In genomic region chr6:154917941-154918340, GRCh38 we compare ENCODE assay signal across 34 cellular contexts.
"Had no signal": no experiment of that assay in that cellular context is flagged by ENCODE, and none has a peak within 500 bp of the region (broad histone marks: within the 10 kb centered on the region; RNA-seq: fewer than 3 reads in every experiment).

No MANE protein-coding gene starts in this region.

- H3K4me1 ChIP-seq: adrenal gland, body of pancreas, esophagus muscularis mucosa, foreskin keratinocyte had no signal

- DNase-seq: activated CD4-positive, alpha-beta memory T cell treated with anti-CD3 and anti-CD28 coated beads for 36 hours; activated CD4-positive, alpha-beta T cell treated with anti-CD3 and anti-CD28 coated beads for 36 hours; activated CD4-positive, alpha-beta T cell treated with anti-CD3 and anti-CD28 coated beads, Interleukin-2, amount 10 ng/mL, durations not matched to agents 24 days and 14 days; activated CD4-positive, CD25-positive, alpha-beta regulatory T cell; activated CD4-positive, CD25-positive, alpha-beta regulatory T cell treated with anti-CD3 and anti-CD28 coated beads, Interleukin-2, amount 50 U/mL, for 72 hours; activated CD8-positive, alpha-beta memory T cell treated with anti-CD3 and anti-CD28 coated beads, Interleukin-2, amount 10 ng/mL, durations not matched to agents 7 days and 5 days; activated CD8-positive, alpha-beta memory T cell treated with anti-CD3 and anti-CD28 coated beads, Interleukin-2, amount 50 U/mL, for 4 hours; activated CD8-positive, alpha-beta T cell treated with anti-CD3 and anti-CD28 coated beads, Interleukin-2, amount 10 ng/mL, durations not matched to agents 7 days and 5 days; activated effector memory CD4-positive, alpha-beta T cell treated with anti-CD3 and anti-CD28 coated beads, Interleukin-2, amount 50 U/mL, for 16 hours; activated naive CD4-positive, alpha-beta T cell treated with anti-CD3 and anti-CD28 coated beads for 36 hours; activated naive CD8-positive, alpha-beta T cell treated with anti-CD3 and anti-CD28 coated beads for 36 hours; activated naive CD8-positive, alpha-beta T cell treated with anti-CD3 and anti-CD28 coated beads, Interleukin-2, amount 50 U/mL, for 24 hours; activated T-cell treated with anti-CD3 and anti-CD28 coated beads, Interleukin-2, amount 50 U/mL, for 1 hour; activated T-cell treated with anti-CD3 and anti-CD28 coated beads, Interleukin-2, amount 50 U/mL, for 48 hours; amygdala; aorta; body of pancreas; caudate nucleus; effector memory CD4-positive, alpha-beta T cell; erythroblast; foreskin keratinocyte; gastrocnemius medialis; SW 1271; T-helper 1 cell; T-helper 17 cell; T1000; WERI-Rb-1 had no signal

- H3K4me3 Mint-ChIP-seq: activated CD4-positive, alpha-beta memory T cell treated with anti-CD3 and anti-CD28 coated beads for 36 hours; activated CD4-positive, alpha-beta T cell treated with anti-CD3 and anti-CD28 coated beads for 36 hours; activated CD4-positive, alpha-beta T cell treated with anti-CD3 and anti-CD28 coated beads, Interleukin-2, amount 10 ng/mL, durations not matched to agents 24 days and 14 days; activated CD8-positive, alpha-beta memory T cell treated with anti-CD3 and anti-CD28 coated beads, Interleukin-2, amount 10 ng/mL, durations not matched to agents 7 days and 5 days; activated CD8-positive, alpha-beta T cell treated with anti-CD3 and anti-CD28 coated beads, Interleukin-2, amount 10 ng/mL, durations not matched to agents 7 days and 5 days; activated naive CD4-positive, alpha-beta T cell treated with anti-CD3 and anti-CD28 coated beads for 36 hours; activated naive CD4-positive, alpha-beta T cell treated with anti-CD3 and anti-CD28 coated beads, Interleukin-2, amount 50 U/mL, for 24 hours; activated naive CD8-positive, alpha-beta T cell treated with anti-CD3 and anti-CD28 coated beads for 36 hours; activated naive CD8-positive, alpha-beta T cell treated with anti-CD3 and anti-CD28 coated beads, Interleukin-2, amount 50 U/mL, for 24 hours; activated T-helper 1 cell treated with anti-CD3 and anti-CD28 coated beads, Interleukin-12 subunit alpha, Interleukin-12 subunit beta, Interleukin-2, Interleukin-4 antibody, amounts not matched to agents 30 ng/mL and 10 ng/mL and 1 ng/mL, durations not matched to agents 14 hours and 24 hours and 36 hours; endodermal cell; T-helper 17 cell; T-helper 2 cell treated with Interferon-gamma antibody and Interleukin-4, amounts not matched to agents 5 μg/mL and 100 μg/mL, for 36 hours had no signal

- H3K36me3 ChIP-seq: adrenal gland, esophagus muscularis mucosa, gastrocnemius medialis, WERI-Rb-1 had no signal

- H3K27ac ChIP-seq: adrenal gland, body of pancreas, esophagus muscularis mucosa, foreskin keratinocyte, gastrocnemius medialis, WERI-Rb-1 had no signal

- H3K27ac Mint-ChIP-seq: activated CD4-positive, alpha-beta memory T cell treated with anti-CD3 and anti-CD28 coated beads for 36 hours; activated CD4-positive, alpha-beta T cell treated with anti-CD3 and anti-CD28 coated beads for 36 hours; activated CD4-positive, alpha-beta T cell treated with anti-CD3 and anti-CD28 coated beads, Interleukin-2, amount 10 ng/mL, durations not matched to agents 24 days and 14 days; activated CD8-positive, alpha-beta memory T cell treated with anti-CD3 and anti-CD28 coated beads, Interleukin-2, amount 10 ng/mL, durations not matched to agents 7 days and 5 days; activated CD8-positive, alpha-beta T cell treated with anti-CD3 and anti-CD28 coated beads, Interleukin-2, amount 10 ng/mL, durations not matched to agents 7 days and 5 days; activated naive CD4-positive, alpha-beta T cell treated with anti-CD3 and anti-CD28 coated beads for 36 hours; activated naive CD4-positive, alpha-beta T cell treated with anti-CD3 and anti-CD28 coated beads, Interleukin-2, amount 50 U/mL, for 24 hours; activated naive CD8-positive, alpha-beta T cell treated with anti-CD3 and anti-CD28 coated beads for 36 hours; activated naive CD8-positive, alpha-beta T cell treated with anti-CD3 and anti-CD28 coated beads, Interleukin-2, amount 50 U/mL, for 24 hours; activated T-helper 1 cell treated with anti-CD3 and anti-CD28 coated beads, Interleukin-12 subunit alpha, Interleukin-12 subunit beta, Interleukin-2, Interleukin-4 antibody, amounts not matched to agents 30 ng/mL and 10 ng/mL and 1 ng/mL, durations not matched to agents 14 hours and 24 hours and 36 hours; endodermal cell; T-helper 17 cell; T-helper 2 cell treated with Interferon-gamma antibody and Interleukin-4, amounts not matched to agents 5 μg/mL and 100 μg/mL, for 36 hours had no signal

- H3K4me3 ChIP-seq: adrenal gland, body of pancreas, esophagus muscularis mucosa, gastrocnemius medialis had no signal

- H3K9me3 ChIP-seq: adrenal gland, body of pancreas, esophagus muscularis mucosa, gastrocnemius medialis had no signal

- H3K27me3 Mint-ChIP-seq: activated CD4-positive, alpha-beta memory T cell treated with anti-CD3 and anti-CD28 coated beads for 36 hours; activated CD4-positive, alpha-beta T cell treated with anti-CD3 and anti-CD28 coated beads for 36 hours; activated CD4-positive, alpha-beta T cell treated with anti-CD3 and anti-CD28 coated beads, Interleukin-2, amount 10 ng/mL, durations not matched to agents 24 days and 14 days; activated CD8-positive, alpha-beta memory T cell treated with anti-CD3 and anti-CD28 coated beads, Interleukin-2, amount 10 ng/mL, durations not matched to agents 7 days and 5 days; activated naive CD4-positive, alpha-beta T cell treated with anti-CD3 and anti-CD28 coated beads, Interleukin-2, amount 50 U/mL, for 24 hours; activated naive CD8-positive, alpha-beta T cell treated with anti-CD3 and anti-CD28 coated beads for 36 hours; activated naive CD8-positive, alpha-beta T cell treated with anti-CD3 and anti-CD28 coated beads, Interleukin-2, amount 50 U/mL, for 24 hours; T-helper 17 cell had no signal

- ATAC-seq: activated CD4-positive, alpha-beta T cell treated with anti-CD3 and anti-CD28 coated beads for 36 hours; activated CD8-positive, alpha-beta memory T cell treated with anti-CD3 and anti-CD28 coated beads, Interleukin-2, amount 10 ng/mL, durations not matched to agents 7 days and 5 days; activated CD8-positive, alpha-beta T cell treated with anti-CD3 and anti-CD28 coated beads, Interleukin-2, amount 10 ng/mL, durations not matched to agents 7 days and 5 days; activated naive CD8-positive, alpha-beta T cell treated with anti-CD3 and anti-CD28 coated beads, Interleukin-2, amount 50 U/mL, for 24 hours; body of pancreas; foreskin keratinocyte; gastrocnemius medialis; T-helper 17 cell had no signal

- FAIRE-seq: colon had no signal

- H3K27me3 ChIP-seq: adrenal gland, body of pancreas, esophagus muscularis mucosa, foreskin keratinocyte, gastrocnemius medialis had no signal

- H3K9me3 Mint-ChIP-seq: activated CD4-positive, alpha-beta memory T cell treated with anti-CD3 and anti-CD28 coated beads for 36 hours; activated CD4-positive, alpha-beta T cell treated with anti-CD3 and anti-CD28 coated beads, Interleukin-2, amount 10 ng/mL, durations not matched to agents 24 days and 14 days; activated naive CD4-positive, alpha-beta T cell treated with anti-CD3 and anti-CD28 coated beads for 36 hours; activated naive CD4-positive, alpha-beta T cell treated with anti-CD3 and anti-CD28 coated beads, Interleukin-2, amount 50 U/mL, for 24 hours; activated naive CD8-positive, alpha-beta T cell treated with anti-CD3 and anti-CD28 coated beads for 36 hours; activated naive CD8-positive, alpha-beta T cell treated with anti-CD3 and anti-CD28 coated beads, Interleukin-2, amount 50 U/mL, for 24 hours; activated T-helper 1 cell treated with anti-CD3 and anti-CD28 coated beads, Interleukin-12 subunit alpha, Interleukin-12 subunit beta, Interleukin-2, Interleukin-4 antibody, amounts not matched to agents 30 ng/mL and 10 ng/mL and 1 ng/mL, durations not matched to agents 14 hours and 24 hours and 36 hours; endodermal cell; T-helper 2 cell treated with Interferon-gamma antibody and Interleukin-4, amounts not matched to agents 5 μg/mL and 100 μg/mL, for 36 hours had no signal

- H3K36me3 Mint-ChIP-seq: activated CD4-positive, alpha-beta memory T cell treated with anti-CD3 and anti-CD28 coated beads for 36 hours; activated CD8-positive, alpha-beta memory T cell treated with anti-CD3 and anti-CD28 coated beads, Interleukin-2, amount 10 ng/mL, durations not matched to agents 7 days and 5 days; activated naive CD8-positive, alpha-beta T cell treated with anti-CD3 and anti-CD28 coated beads for 36 hours had no signal
